In the genomic region with DNA sequence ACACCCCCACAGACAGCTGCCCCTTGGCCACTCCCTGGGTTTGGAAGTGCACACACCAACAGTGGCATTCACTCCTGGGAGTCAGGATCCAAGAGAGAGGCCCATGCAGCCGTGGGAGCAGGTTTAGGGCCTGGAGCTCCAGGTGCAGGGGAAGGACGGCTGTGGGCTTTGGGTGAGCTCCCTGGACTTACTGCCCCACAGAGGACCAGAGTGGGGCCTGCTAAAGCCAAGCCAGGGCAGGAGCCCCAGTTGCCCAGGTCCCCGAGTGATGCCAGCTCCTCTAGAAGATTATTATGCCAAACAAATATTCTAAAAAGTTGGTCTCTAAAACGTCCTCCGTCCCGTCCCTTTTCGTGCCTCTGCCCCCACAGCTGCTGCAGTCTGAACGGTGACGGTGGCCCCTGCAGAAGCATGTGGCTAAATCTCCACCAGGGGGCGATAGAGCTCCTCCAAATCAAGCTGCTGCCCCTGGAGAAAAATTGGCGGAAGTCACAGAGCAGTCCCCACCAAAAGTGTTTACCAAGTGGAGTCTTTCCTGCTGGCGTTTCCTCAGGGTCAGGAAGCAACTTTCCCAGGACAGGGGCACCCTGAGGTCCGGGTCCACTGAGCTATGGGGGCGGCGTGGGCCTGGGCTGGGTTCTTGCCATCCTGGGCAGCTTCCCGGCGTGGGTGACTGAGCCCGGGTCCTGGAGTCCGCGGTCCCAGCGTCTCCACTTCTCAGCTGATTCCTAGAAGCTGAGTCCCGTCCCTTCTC, we compare ENCODE assay signal across 8 cellular contexts. TPM values are rescaled to one million over a fixed set of nuclear protein-coding genes. Genes with fewer than 3 reads are reported as not detected.
DNase-seq lines count a peak whose midpoint lies in the region; ATAC-seq and TF ChIP-seq lines count a peak whose summit lies in the region.

No MANE protein-coding gene starts in this region.

- 0 out of 2 replicates have a peak, but pooled peaks cover 3% of the 10 kb centered on the region for H3K36me3 ChIP-seq in DOHH2 (ENCODE audit: control insufficient read depth, low read length)

- H3K9me3 ChIP-seq in DOHH2 (ENCODE audit: control insufficient read depth, insufficient read depth, low read length) = no peaks in the 10 kb centered on the region

- DNase-seq in NCI-H460 (ENCODE audit: extremely low read depth, low read depth) (peak; percentile 85), cerebellum (ENCODE audit: low spot score) (peak; percentile 86), left lobe of liver (ENCODE audit: low spot score) (peak; percentile 86)
- peak; percentile 84 for DNase-seq in activated CD4-positive, CD25-positive, alpha-beta regulatory T cell treated with anti-CD3 and anti-CD28 coated beads, Interleukin-2, amount 50 U/mL, for 72 hours
- peak; percentile 90 for DNase-seq in stimulated activated CD4-positive, alpha-beta T cell treated with anti-CD3 and anti-CD28 coated beads, Interleukin-1b, Interleukin-23, amount 100 ng/mL, for 48 hours

- H4K20me1 ChIP-seq in DOHH2 (ENCODE audit: control insufficient read depth, insufficient read depth, low read depth, low read length) = no peaks in the 10 kb centered on the region

- H3K27ac ChIP-seq in DOHH2 (ENCODE audit: low read depth, low read length) = no peak overlapping the region

- peak overlapping the region; percentile 78 for H3K4me3 ChIP-seq in DOHH2 (ENCODE audit: low read length)

- 0 out of 2 replicates have a peak, but pooled peaks cover under 1% of the 10 kb centered on the region for H3K27me3 ChIP-seq in DOHH2 (ENCODE audit: control insufficient read depth, low read length)

- H3F3A ChIP-seq in DOHH2 (ENCODE audit: control insufficient read depth, insufficient read depth) = 0 out of 2 replicates have a peak, but pooled peaks cover 3% of the 10 kb centered on the region

- peaks cover 12% of the 10 kb centered on the region for H3K79me2 ChIP-seq in DOHH2 (ENCODE audit: control insufficient read depth, low read length)

- H3K9me2 ChIP-seq in DOHH2 (replicated peaks; ENCODE audit: control insufficient read depth, low read length) = no peaks in the 10 kb centered on the region

- peaks cover 44% of the 10 kb centered on the region for H3K4me1 ChIP-seq in DOHH2 (ENCODE audit: control insufficient read depth, low read length)

- peak overlapping the region; percentile 95 for H3K4me2 ChIP-seq in DOHH2 (ENCODE audit: low read length)

- TF ChIP-seq CTCF in DOHH2 (IDR thresholded peaks at IDR 0.05; ENCODE audit: low read depth, low read length, poor library complexity, severe bottlenecking) = peak; percentile 94

- peak; percentile 48 for ATAC-seq in HG03342 (IDR thresholded peaks at IDR 0.05; ENCODE audit: unreplicated experiment)
- peak; percentile 85 for ATAC-seq in left lobe of liver
- ATAC-seq in HG03442 (IDR thresholded peaks at IDR 0.05; ENCODE audit: unreplicated experiment) = no peak

RNA-seq across cellular contexts. Expression of a gene that starts 4.2 kb away (rescaled TPM):
- 9.1 and 14.3 TPM in 2 replicates for total RNA-seq in NCI-H460 (2014; rRNA removed; shearing (Covaris generic))
- 6.4 and 7.4 TPM in 2 replicates for polyA plus RNA-seq in NCI-H460 (2014; cell fraction: nucleus; rRNA removed)
- 2.5 TPM for total RNA-seq in cerebellum
- total RNA-seq in left lobe of liver = 5.6 TPM

RNA-seq across cellular contexts. Expression of a gene that starts 17.6 kb away (rescaled TPM):
- 107 and 114 TPM in 2 replicates for total RNA-seq in NCI-H460 (2014; rRNA removed; shearing (Covaris generic))
- polyA plus RNA-seq in NCI-H460 (2014; cell fraction: nucleus; rRNA removed) = 618 and 734 TPM in 2 replicates
- total RNA-seq in cerebellum = 19.9 TPM
- 11.9 TPM for total RNA-seq in left lobe of liver

RNA-seq across cellular contexts. Expression of a gene that starts 26.2 kb away (rescaled TPM):
- total RNA-seq in NCI-H460 (2014; rRNA removed; shearing (Covaris generic)) = 19.8 and 20.0 TPM in 2 replicates
- 31.7 and 33.5 TPM in 2 replicates for polyA plus RNA-seq in NCI-H460 (2014; cell fraction: nucleus; rRNA removed)
- total RNA-seq in cerebellum (1.1 TPM), left lobe of liver (1.2 TPM)

RNA-seq across cellular contexts. Expression of a gene that starts 40.3 kb away (rescaled TPM):
- 454 and 510 TPM in 2 replicates for total RNA-seq in NCI-H460 (2014; rRNA removed; shearing (Covaris generic))
- polyA plus RNA-seq in NCI-H460 (2014; cell fraction: nucleus; rRNA removed) = 96.3 and 156 TPM in 2 replicates
- 297 TPM for total RNA-seq in cerebellum
- 14.8 TPM for total RNA-seq in left lobe of liver
